In the genomic region with DNA sequence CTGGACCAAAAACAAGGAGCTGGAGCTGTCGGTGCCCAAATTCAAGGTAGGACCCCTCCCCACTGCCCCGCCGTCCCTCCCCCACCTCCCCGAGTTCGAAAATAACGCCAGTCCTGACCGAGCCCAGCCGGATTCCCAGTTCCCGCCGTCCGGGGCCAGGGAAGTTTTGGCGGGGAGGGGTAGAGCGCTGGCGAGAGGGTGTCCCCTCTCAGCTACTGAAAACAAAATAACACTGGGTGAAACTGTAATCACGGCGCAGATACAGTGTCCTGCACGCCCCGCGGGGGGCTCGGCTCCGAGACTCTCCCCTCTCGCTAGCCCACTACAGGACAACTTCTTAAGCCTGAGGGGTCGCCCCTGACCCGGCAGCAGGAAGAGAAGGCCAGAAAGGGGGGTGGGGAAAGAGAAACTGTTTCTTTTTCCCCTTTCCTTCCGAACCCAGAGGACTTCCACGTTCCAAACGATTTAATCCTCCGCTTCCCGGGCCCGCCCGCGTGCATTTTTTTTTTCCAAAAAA, we compare ENCODE assay signal across 9 cellular contexts. TPM values are rescaled to one million over a fixed set of nuclear protein-coding genes. Genes with fewer than 3 reads are reported as not detected.
DNase-seq lines count a peak whose midpoint lies in the region; ATAC-seq and TF ChIP-seq lines count a peak whose summit lies in the region.
"Had no signal": no experiment of that assay in that cellular context is flagged by ENCODE, and none has a peak within 500 bp of the region (broad histone marks: within the 10 kb centered on the region; RNA-seq: fewer than 3 reads in every experiment).

No MANE protein-coding gene starts in this region.

- peak; percentile 18 for DNase-seq in dermis blood vessel endothelial cell
- DNase-seq in T-helper 9 cell, result no peak
- no peak for DNase-seq in NCI-H774 (lab: John Stamatoyannopoulos, UW)

- ATAC-seq in HG02588 (IDR thresholded peaks at IDR 0.05; ENCODE audit: unreplicated experiment), result no peak
- ATAC-seq in GM19463 (IDR thresholded peaks at IDR 0.05; ENCODE audit: unreplicated experiment), result no peak

- peak overlapping the region; percentile 87 for H3K4me2 ChIP-seq in OCI-LY1 (ENCODE audit: low read length)

- H3K79me2 ChIP-seq in OCI-LY1 (ENCODE audit: insufficient read depth, low read length), result 0 out of 2 replicates have a peak, but pooled peaks cover 8% of the 10 kb centered on the region

- H3K9me2 ChIP-seq in OCI-LY1 (ENCODE audit: low read depth, low read length), result no peaks in the 10 kb centered on the region

- H3K27ac ChIP-seq in OCI-LY1 (ENCODE audit: low read depth, low read length, poor library complexity, severe bottlenecking), result peak overlapping the region; percentile 67

- H2AFZ ChIP-seq in OCI-LY1 (ENCODE audit: low read length), result no peak overlapping the region

- no peaks in the 10 kb centered on the region for H3K9me3 ChIP-seq in OCI-LY1 (ENCODE audit: low read length)
- H3K9me3 ChIP-seq in mucosa of stomach (ENCODE audit: control insufficient read depth, low read length), result no peaks in the 10 kb centered on the region

- H4K20me1 ChIP-seq in OCI-LY1 (ENCODE audit: insufficient read depth, low read length), result no peaks in the 10 kb centered on the region

- peak overlapping the region; percentile 83 for H3K9ac ChIP-seq in OCI-LY1 (ENCODE audit: low read length)
- H3K9ac ChIP-seq in mucosa of stomach (ENCODE audit: low read length), result peak overlapping the region; percentile 80

- TF ChIP-seq CTCF in GM12875 (IDR thresholded peaks at IDR 0.05; ENCODE audit: borderline replicate concordance, insufficient read depth, low read depth, low read length) (no peak), OCI-LY1 (IDR thresholded peaks at IDR 0.05; ENCODE audit: low read length) (no peak)

- peaks cover 23% of the 10 kb centered on the region for H3K36me3 ChIP-seq in OCI-LY1 (ENCODE audit: insufficient read depth, low read length)
- H3K36me3 ChIP-seq in mucosa of stomach (ENCODE audit: control insufficient read depth, insufficient read depth, low read length), result peaks cover 8% of the 10 kb centered on the region

- peaks cover 43% of the 10 kb centered on the region for H3K4me1 ChIP-seq in OCI-LY1 (ENCODE audit: insufficient read depth, low read length, severe bottlenecking)
- H3K4me1 ChIP-seq in mucosa of stomach (ENCODE audit: control insufficient read depth, insufficient read depth, low read length), result peaks cover 17% of the 10 kb centered on the region

- no peaks in the 10 kb centered on the region for H3K27me3 ChIP-seq in OCI-LY1 (ENCODE audit: insufficient read depth, low read length)
- no peaks in the 10 kb centered on the region for H3K27me3 ChIP-seq in mucosa of stomach (ENCODE audit: control insufficient read depth, insufficient read depth, low read length)

- H3F3A ChIP-seq in OCI-LY1 (ENCODE audit: insufficient read depth, low read length), result no peaks in the 10 kb centered on the region

- H3K4me3 ChIP-seq in GM12875 (ENCODE audit: low read depth, low read length) (peak overlapping the region; percentile 91), OCI-LY1 (ENCODE audit: low read depth, low read length, poor library complexity, severe bottlenecking) (peak overlapping the region; percentile 79), mucosa of stomach (ENCODE audit: low read length) (peak overlapping the region; percentile 63)

RNA-seq across cellular contexts. Expression of gene SETD1B, which starts 1.4 kb away (rescaled TPM):
- 2.7 and 6.7 TPM in 2 replicates for total RNA-seq in dermis blood vessel endothelial cell

RNA-seq across cellular contexts. Expression of gene RHOF, which starts 11.7 kb away (rescaled TPM):
- 6.1 and 6.5 TPM in 2 replicates for total RNA-seq in dermis blood vessel endothelial cell

RNA-seq across cellular contexts. Expression of gene HPD, which starts 53.4 kb away (rescaled TPM):
- not detected in 2 replicates for total RNA-seq in dermis blood vessel endothelial cell
- total RNA-seq: T-helper 1 cell treated with Interleukin-12 subunit alpha and Interleukin-12 subunit beta and Interleukin-4 antibody, amounts not matched to agents 30 ng/mL and 1 ng/mL, for 36 hours had no signal
